10 cellular contexts compared by ENCODE assay signal in genomic region chr19:47417746-47418594, GRCh38. TPM values are rescaled to one million over a fixed set of nuclear protein-coding genes. Genes with fewer than 3 reads are reported as not detected.
DNase-seq lines count a peak whose midpoint lies in the region; FAIRE-seq and TF ChIP-seq lines count a peak whose summit lies in the region.
"Had no signal": no experiment of that assay in that cellular context is flagged by ENCODE, and none has a peak within 500 bp of the region (broad histone marks: within the 10 kb centered on the region; RNA-seq: fewer than 3 reads in every experiment).

No MANE protein-coding gene starts in this region.

- H4K20me1 ChIP-seq in astrocyte (ENCODE audit: insufficient read depth, low read length) (peaks cover 32% of the 10 kb centered on the region), keratinocyte (ENCODE audit: control insufficient read depth, extremely low read depth, insufficient read depth, low read length) (peaks cover 4% of the 10 kb centered on the region)

- peaks cover 5% of the 10 kb centered on the region for H3K4me1 ChIP-seq in astrocyte (ENCODE audit: insufficient read depth, low read length)
- peaks cover 4% of the 10 kb centered on the region for H3K4me1 ChIP-seq in keratinocyte (ENCODE audit: control insufficient read depth, extremely low read depth, insufficient read depth, low read length)
- peaks cover 0 to 4% (median 1%) of the 10 kb centered on the region in 4 donors for H3K4me1 ChIP-seq in transverse colon
- no peaks in the 10 kb centered on the region for H3K4me1 ChIP-seq in thyroid gland
- H3K4me1 ChIP-seq in testis = peaks cover 3% of the 10 kb centered on the region

- intact Hi-C loops in transverse colon (cut with DNase I; ENCODE audit: low total_unique reads) (no loop called here), thyroid gland (cut with DNase I) (no loop called here), testis (cut with DNase I; ENCODE audit: low total_unique reads) (no loop called here)

- H3K4me2 ChIP-seq in astrocyte (ENCODE audit: low read length) (peak overlapping the region; percentile 82), keratinocyte (ENCODE audit: control insufficient read depth, extremely low read depth, insufficient read depth, low read depth, low read length) (peak overlapping the region; percentile 27)

- H3K27me3 ChIP-seq in astrocyte (ENCODE audit: insufficient read depth, low read length) = peaks cover 50% of the 10 kb centered on the region
- peaks cover 76% of the 10 kb centered on the region for H3K27me3 ChIP-seq in keratinocyte (ENCODE audit: control insufficient read depth, extremely low read depth, insufficient read depth, low read length)
- H3K27me3 ChIP-seq in transverse colon = peaks cover 75% of the 10 kb centered on the region
- H3K27me3 ChIP-seq in thyroid gland = peaks cover 14% of the 10 kb centered on the region
- H3K27me3 ChIP-seq in testis = no peaks in the 10 kb centered on the region

- peaks cover 46% of the 10 kb centered on the region for H3K4me1 Mint-ChIP-seq in activated naive CD4-positive, alpha-beta T cell treated with anti-CD3 and anti-CD28 coated beads, Interleukin-2, amount 50 U/mL, for 24 hours
- H3K4me1 Mint-ChIP-seq in astrocyte (ENCODE audit: low read depth, unreplicated experiment) = peaks cover 29% of the 10 kb centered on the region

- no peak overlapping the region for H2AFZ ChIP-seq in astrocyte (ENCODE audit: low read depth, low read length)
- no peak overlapping the region for H2AFZ ChIP-seq in keratinocyte (ENCODE audit: control insufficient read depth, low read length)

- dilution Hi-C loops in keratinocyte (cut with MboI; ENCODE audit: extremely low pct_ligation_motif_present, low sequenced_read_pairs) = no loop called here

- TF ChIP-seq CTCF in astrocyte (IDR thresholded peaks at IDR 0.05; ENCODE audit: insufficient read depth, low read depth, low read length) (no peak), keratinocyte (optimal IDR thresholded peaks at IDR 0.05 in 1 of 3, IDR thresholded peaks at IDR 0.05 in 1 of 3, conservative IDR thresholded peaks at IDR 0.05 in 1 of 3; ENCODE audit: extremely low read depth in 1 of 3, insufficient read depth in 2 of 3, low read length in 3 of 3) (no peak), transverse colon (IDR thresholded peaks at IDR 0.05) (no peak), thyroid gland (IDR thresholded peaks at IDR 0.05) (no peak), testis (IDR thresholded peaks at IDR 0.05) (no peak)

- H3K9me3 ChIP-seq in astrocyte (ENCODE audit: insufficient read depth, low read depth, low read length) (no peaks in the 10 kb centered on the region), keratinocyte (ENCODE audit: control insufficient read depth, low read depth, low read length) (no peaks in the 10 kb centered on the region), transverse colon (no peaks in the 10 kb centered on the region), thyroid gland (no peaks in the 10 kb centered on the region), testis (no peaks in the 10 kb centered on the region)

- TF ChIP-seq POLR2A in transverse colon (IDR thresholded peaks at IDR 0.05) (no peak), thyroid gland (IDR thresholded peaks at IDR 0.05) (no peak), testis (IDR thresholded peaks at IDR 0.05) (no peak)

- peak overlapping the region; percentile 47 for H3K4me3 Mint-ChIP-seq in activated naive CD4-positive, alpha-beta T cell treated with anti-CD3 and anti-CD28 coated beads, Interleukin-2, amount 50 U/mL, for 24 hours
- H3K4me3 Mint-ChIP-seq in astrocyte (ENCODE audit: unreplicated experiment) = peak overlapping the region; percentile 89
- H3K4me3 Mint-ChIP-seq: activated CD8-positive, alpha-beta T cell treated with anti-CD3 and anti-CD28 coated beads for 36 hours had no signal

- no peak for TF ChIP-seq EP300 in transverse colon (IDR thresholded peaks at IDR 0.05; ENCODE audit: low read depth)

- H3K4me3 ChIP-seq in astrocyte (ENCODE audit: insufficient read depth, low read depth, low read length) = peak overlapping the region; percentile 42
- H3K4me3 ChIP-seq in keratinocyte (ENCODE audit: control insufficient read depth in 2 of 3, extremely low read depth in 1 of 3, insufficient read depth in 2 of 3, low read depth in 1 of 3, low read length in 3 of 3) = peak overlapping the region; percentile 35 to 50 (median 37)
- peak overlapping the region in 3 of 4 donors; percentile 34 to 56 (median 44) for H3K4me3 ChIP-seq in transverse colon
- no peak overlapping the region for H3K4me3 ChIP-seq in thyroid gland (replicated peaks in 1 of 3)
- H3K4me3 ChIP-seq in testis = peak overlapping the region in 1 of 2 donors; percentile 53

- H3K9me1 ChIP-seq in keratinocyte (ENCODE audit: control insufficient read depth, extremely low read depth, insufficient read depth, low read length) = no peaks in the 10 kb centered on the region

- H3K27ac ChIP-seq in astrocyte (ENCODE audit: low read depth, low read length) (no peak overlapping the region), keratinocyte (ENCODE audit: control insufficient read depth, insufficient read depth, low read length) (no peak overlapping the region), transverse colon (no peak overlapping the region), thyroid gland (no peak overlapping the region), testis (no peak overlapping the region)

- WGBS in transverse colon (ENCODE audit: low coverage in 1 of 2), 2 donors = 10% methylated on average over 2 to 29 of the region's 29 CpGs
- 4 to 11% methylated on average over 28 of the region's 29 CpGs for WGBS in thyroid gland, 2 donors
- WGBS in testis, 2 donors = 13 to 25% methylated on average over 22 to 29 of the region's 29 CpGs

- H3K79me2 ChIP-seq in astrocyte (ENCODE audit: insufficient read depth, low read length) (no peaks in the 10 kb centered on the region), keratinocyte (ENCODE audit: control insufficient read depth, insufficient read depth, low read length) (no peaks in the 10 kb centered on the region)

- H3K9ac ChIP-seq in astrocyte (ENCODE audit: low read length) (no peak overlapping the region), keratinocyte (ENCODE audit: control insufficient read depth, extremely low read depth, insufficient read depth, low read length) (no peak overlapping the region)

- DNase-seq in activated naive CD4-positive, alpha-beta T cell (lab: John Stamatoyannopoulos, UW) = no peak
- DNase-seq in astrocyte (ENCODE audit: low read depth) (peak; percentile 8), keratinocyte (ENCODE audit: low read depth, low spot score) (no peak), transverse colon (no peak), thyroid gland (no peak), RKO (ENCODE audit: low spot score) (no peak), testis (no peak)
- DNase-seq: activated CD8-positive, alpha-beta T cell treated with anti-CD3 and anti-CD28 coated beads for 36 hours; NCI-H1092 had no signal

- FAIRE-seq in astrocyte (lab: Jason Lieb, UNC) (no peak), keratinocyte (lab: Jason Lieb, UNC) (no peak)

- no peaks in the 10 kb centered on the region for H3K9me3 Mint-ChIP-seq in activated naive CD4-positive, alpha-beta T cell treated with anti-CD3 and anti-CD28 coated beads, Interleukin-2, amount 50 U/mL, for 24 hours
- H3K9me3 Mint-ChIP-seq in astrocyte (ENCODE audit: unreplicated experiment) = no peaks in the 10 kb centered on the region
- H3K9me3 Mint-ChIP-seq: activated CD8-positive, alpha-beta T cell treated with anti-CD3 and anti-CD28 coated beads for 36 hours had no signal

- H3K27me3 Mint-ChIP-seq in activated naive CD4-positive, alpha-beta T cell treated with anti-CD3 and anti-CD28 coated beads, Interleukin-2, amount 50 U/mL, for 24 hours = peaks cover 58% of the 10 kb centered on the region
- peaks cover 8% of the 10 kb centered on the region for H3K27me3 Mint-ChIP-seq in astrocyte (ENCODE audit: low read depth, unreplicated experiment)

- no peaks in the 10 kb centered on the region for H3K36me3 ChIP-seq in astrocyte (ENCODE audit: insufficient read depth, low read length)
- no peaks in the 10 kb centered on the region for H3K36me3 ChIP-seq in keratinocyte (ENCODE audit: control insufficient read depth in 2 of 2, extremely low read depth in 1 of 2, insufficient read depth in 2 of 2, low read length in 2 of 2)
- H3K36me3 ChIP-seq in transverse colon = no peaks in the 10 kb centered on the region
- H3K36me3 ChIP-seq in thyroid gland = no peaks in the 10 kb centered on the region
- H3K36me3 ChIP-seq in testis (ENCODE audit: low read depth, missing control alignments) = no peaks in the 10 kb centered on the region

- in situ Hi-C loops in transverse colon (cut with MboI; ENCODE audit: low pct_ligation_motif_present in 1 of 4, low pct_unique_long_range_greater_than_20kb in 1 of 4, low sequenced_read_pairs in 3 of 4) = loop anchor here in 1 of 4 donors (25.0 kb wide), 1 partner anchor 131 kb away; no protein-coding TSS in a partner anchor

- H3K36me3 Mint-ChIP-seq in activated naive CD4-positive, alpha-beta T cell treated with anti-CD3 and anti-CD28 coated beads, Interleukin-2, amount 50 U/mL, for 24 hours = peaks cover 5% of the 10 kb centered on the region
- H3K36me3 Mint-ChIP-seq in astrocyte (ENCODE audit: low read depth, unreplicated experiment) = peaks cover 19% of the 10 kb centered on the region

- H3K27ac Mint-ChIP-seq in activated naive CD4-positive, alpha-beta T cell treated with anti-CD3 and anti-CD28 coated beads, Interleukin-2, amount 50 U/mL, for 24 hours = peak overlapping the region; percentile 4
- H3K27ac Mint-ChIP-seq in astrocyte (ENCODE audit: unreplicated experiment) = peak overlapping the region; percentile 22
- H3K27ac Mint-ChIP-seq: activated CD8-positive, alpha-beta T cell treated with anti-CD3 and anti-CD28 coated beads for 36 hours had no signal

RNA-seq across cellular contexts. Expression of gene MEIS3, which starts 1.4 kb away (rescaled TPM):
- total RNA-seq in astrocyte (71.1 and 93.7 TPM in 2 replicates), transverse colon (10 to 100 TPM in 1 of 4 donors, 1 to 10 TPM in 2, not detected in 1; 2.3 to 56.5 (median 7.1) TPM), thyroid gland (10 to 100 TPM in 1 of 4 donors, 1 to 10 TPM in 3; 3.6 to 15.3 (median 6.1) TPM), testis (10 to 100 TPM; 12.5 to 21.3 TPM)
- polyA plus RNA-seq in keratinocyte (1.7 to 4.3 TPM (median 3.0 TPM) in 3 replicates), testis (ENCODE audit: insufficient read depth, low read depth, low replicate concordance) (17.4 TPM)
- 2.2 TPM for polyA plus RNA-seq in keratinocyte (2011; ENCODE audit: low read depth)
- 3.5 and 6.7 TPM in 2 replicates for polyA plus RNA-seq in keratinocyte (2011; cell fraction: cytosol; rRNA removed)
- 9.0 and 14.3 TPM in 2 replicates for polyA plus RNA-seq in keratinocyte (2011; cell fraction: nucleus; rRNA removed)
- 1.9 and 7.0 TPM in 2 replicates for polyA plus RNA-seq in keratinocyte (2012; ENCODE audit: low replicate concordance)
- polyA minus RNA-seq in keratinocyte = 2.6 to 6.1 TPM (median 4.2 TPM) in 3 replicates
- 13.0 TPM for polyA minus RNA-seq in keratinocyte (2011; cell fraction: cytosol; rRNA and poly(A)+ RNA removed)
- 4.2 and 5.0 TPM in 2 replicates for polyA minus RNA-seq in keratinocyte (2011; cell fraction: nucleus; rRNA and poly(A)+ RNA removed)
- total RNA-seq: activated CD8-positive, alpha-beta T cell treated with anti-CD3 and anti-CD28 coated beads for 36 hours had no signal

RNA-seq across cellular contexts. Expression of gene SLC8A2, which starts 53.7 kb away (rescaled TPM):
- 3.3 and 9.6 TPM in 2 replicates for total RNA-seq in astrocyte
- 0.03 to 0.17 TPM (median 0.04 TPM) in 3 replicates for polyA plus RNA-seq in keratinocyte
- polyA plus RNA-seq in keratinocyte (2011; ENCODE audit: low read depth) = 0.44 TPM
- polyA plus RNA-seq in keratinocyte (2011; cell fraction: cytosol; rRNA removed) = 0.06 and 0.15 TPM in 2 replicates
- polyA plus RNA-seq in keratinocyte (2011; cell fraction: nucleus; rRNA removed) = 0.41 and 0.45 TPM in 2 replicates
- polyA plus RNA-seq in keratinocyte (2012; ENCODE audit: low replicate concordance) = 0.14 and 0.28 TPM in 2 replicates
- 0.07 to 1.3 TPM in 2 of 3 replicates, not detected in the other for polyA minus RNA-seq in keratinocyte
- 0.58 TPM for polyA minus RNA-seq in keratinocyte (2011; cell fraction: cytosol; rRNA and poly(A)+ RNA removed)
- polyA minus RNA-seq in keratinocyte (2011; cell fraction: nucleus; rRNA and poly(A)+ RNA removed) = 0.21 TPM in 1 of 2 replicates, not detected in the other
- 10 to 100 TPM in 2 of 4 donors, 1 to 10 TPM in 1, under 1 TPM in 1; 0.82 to 36.4 (median 9.6) TPM for total RNA-seq in transverse colon
- total RNA-seq in thyroid gland = under 1 TPM in 2 of 4 donors, not detected in 2; 0.29 to 0.59 TPM
- total RNA-seq in testis = 10 to 100 TPM in 1 of 2 donors, 1 to 10 TPM in 1; 5.0 to 12.9 TPM
- 4.2 TPM for polyA plus RNA-seq in testis (ENCODE audit: insufficient read depth, low read depth, low replicate concordance)

Comparison
In these comparisons a context has a peak if more than half of its experiments do, and no peak if none do; other contexts are left out.
1. H3K4me3 ChIP-seq: peak in astrocyte (single experiment), keratinocyte (3 of 3) and transverse colon (3 of 4); none in thyroid gland (0 of 3).